In genomic region chr1:23581219-23581618, GRCh38 we compare ENCODE assay signal across 1 cellular context.
TF ChIP-seq lines count a peak whose summit lies in the region.

No MANE protein-coding gene starts in this region.

TF ChIP-seq in HepG2, 621 proteins besides CTCF, POLR2A, EP300 and RAD21:
- TF ChIP-seq ZNF687 (CRISPR knock-in tag; IDR thresholded peaks at IDR 0.05) (peak; percentile 17; the same call in 1 of the 2 replicates), CSRNP2 (CRISPR knock-in tag; conservative IDR thresholded peaks at IDR 0.05; ENCODE audit: low read depth) (no peak), MXD1 (CRISPR knock-in tag; IDR thresholded peaks at IDR 0.05) (no peak), BCLAF1 (IDR thresholded peaks at IDR 0.05) (no peak), ZNF788 (CRISPR knock-in tag; IDR thresholded peaks at IDR 0.05; ENCODE audit: borderline replicate concordance) (no peak), ZSCAN30 (CRISPR knock-in tag; IDR thresholded peaks at IDR 0.05) (no peak)
